In genomic region chr21:22827422-22827821, GRCh38 we compare ENCODE assay signal across 21 cellular contexts.
DNase-seq lines count a peak whose midpoint lies in the region; ATAC-seq, FAIRE-seq and TF ChIP-seq lines count a peak whose summit lies in the region.
"Had no signal": no experiment of that assay in that cellular context is flagged by ENCODE, and none has a peak within 500 bp of the region (broad histone marks: within the 10 kb centered on the region; RNA-seq: fewer than 3 reads in every experiment).

No MANE protein-coding gene starts in this region.

- no peak for TF ChIP-seq CTCF in lower lobe of right lung (IDR thresholded peaks at IDR 0.05)

- H3K4me3 ChIP-seq in lower lobe of right lung: no peak overlapping the region
- H3K4me3 ChIP-seq: A549; BLaER1 treated with 17β-estradiol and CSF1 and Interleukin-3, amounts not matched to agents 10 nM and 100 nM had no signal

- ATAC-seq in SK-N-SH treated with all-trans-retinoic acid at 6 μM for 48 hours (no peak), lower lobe of right lung (no peak)
- ATAC-seq: A549; CD8-positive, alpha-beta T cell had no signal

- no peaks in the 10 kb centered on the region for H3K27me3 ChIP-seq in lower lobe of right lung (ENCODE audit: low read depth)
- H3K27me3 ChIP-seq: BLaER1 treated with 17β-estradiol and CSF1 and Interleukin-3, amounts not matched to agents 10 nM and 100 nM had no signal

- intact Hi-C loops in lower lobe of right lung (cut with DNase I): no loop called here

- H3K4me1 ChIP-seq in lower lobe of right lung: no peaks in the 10 kb centered on the region
- H3K4me1 ChIP-seq: A549, Caco-2 had no signal

- H3K36me3 ChIP-seq in lower lobe of right lung: no peaks in the 10 kb centered on the region

- DNase-seq in SK-N-DZ (ENCODE audit: low spot score): peak; percentile 72
- no peak for DNase-seq in lower lobe of right lung
- no peak for DNase-seq in activated effector memory CD4-positive, alpha-beta T cell treated with anti-CD3 and anti-CD28 coated beads, Interleukin-2, amount 50 U/mL, for 16 hours
- DNase-seq in NOMO-1 treated with dmso at 0.1 percent for 144 hours (lab: John Stamatoyannopoulos, UW; ENCODE audit: unreplicated experiment): no peak
- DNase-seq: 8988T; AML-193; Caco-2; Calu3; CD4-positive, alpha-beta T cell; CD8-positive, alpha-beta T cell; DMS79 treated with DMSO at 0.1 percent for 48 hours; GF-D8 had no signal

- no peak overlapping the region for H3K27ac ChIP-seq in lower lobe of right lung
- H3K27ac ChIP-seq: A549; BLaER1 treated with 17β-estradiol and CSF1 and Interleukin-3, amounts not matched to agents 10 nM and 100 nM; C4-2B had no signal

- H3K9me3 ChIP-seq in lower lobe of right lung: peaks cover 22% of the 10 kb centered on the region
- H3K9me3 ChIP-seq: A549 had no signal

- FAIRE-seq in A204.1 (lab: Jason Lieb, UNC): peak; percentile 34
- FAIRE-seq: A549, D721Med, G401.6, GM12891, GM19239 had no signal

TF ChIP-seq in SK-N-SH treated with all-trans-retinoic acid at 6 μM for 48 hours, 23 proteins besides CTCF, POLR2A, EP300 and RAD21:
- TF ChIP-seq BACH2 (CRISPR knock-in tag; IDR thresholded peaks at IDR 0.05; ENCODE audit: borderline replicate concordance): no peak
- no peak for TF ChIP-seq ZNF565 (CRISPR knock-in tag; conservative IDR thresholded peaks at IDR 0.05; ENCODE audit: low read depth)
- 0 out of 2 replicates have a peak, but pooled peaks have one; percentile 47 for TF ChIP-seq TCF4 (CRISPR knock-in tag; IDR thresholded peaks at IDR 0.05; ENCODE audit: borderline replicate concordance)
TF ChIP-seq in SK-N-SH treated with all-trans-retinoic acid at 6 μM for 48 hours: peak in this region for 1.
